ENCODE assay signal across 24 cellular contexts in genomic region chr5:147675168-147675567, GRCh38.
DNase-seq lines count a peak whose midpoint lies in the region; ATAC-seq, FAIRE-seq and TF ChIP-seq lines count a peak whose summit lies in the region.
"Had no signal": no experiment of that assay in that cellular context is flagged by ENCODE, and none has a peak within 500 bp of the region (broad histone marks: within the 10 kb centered on the region; RNA-seq: fewer than 3 reads in every experiment).

No MANE protein-coding gene starts in this region.

- TF ChIP-seq CTCF in SK-N-SH (IDR thresholded peaks at IDR 0.05) = no peak
- peak; percentile 45 for TF ChIP-seq CTCF in Loucy (conservative IDR thresholded peaks at IDR 0.05; ENCODE audit: low read length)
- peak; percentile 3 for TF ChIP-seq CTCF in bronchial epithelial cell (IDR thresholded peaks at IDR 0.05; ENCODE audit: insufficient read depth, low read length, severe bottlenecking)
- TF ChIP-seq CTCF in progenitor cell of endocrine pancreas (IDR thresholded peaks at IDR 0.05; ENCODE audit: unreplicated experiment) = peak; percentile 15
- TF ChIP-seq CTCF in esophagus muscularis mucosa (IDR thresholded peaks at IDR 0.05) = no peak

- no peaks in the 10 kb centered on the region; a peak in 2 of 4 replicates for H3K4me1 ChIP-seq in SK-N-SH (ENCODE audit: control insufficient read depth in 1 of 2, insufficient read depth in 2 of 2, low read depth in 1 of 2, low read length in 1 of 2)
- no peaks in the 10 kb centered on the region for H3K4me1 ChIP-seq in Loucy (ENCODE audit: insufficient read depth, low read length, poor library complexity, severe bottlenecking)
- no peaks in the 10 kb centered on the region for H3K4me1 ChIP-seq in esophagus muscularis mucosa
- H3K4me1 ChIP-seq: esophagus squamous epithelium, thyroid gland had no signal

- intact Hi-C loops in esophagus muscularis mucosa (cut with DNase I) = no loop called here

- no peaks in the 10 kb centered on the region for H3K9me3 Mint-ChIP-seq in progenitor cell of endocrine pancreas (ENCODE audit: low read depth)
- H3K9me3 Mint-ChIP-seq: activated naive CD4-positive, alpha-beta T cell treated with anti-CD3 and anti-CD28 coated beads for 36 hours; central memory CD8-positive, alpha-beta T cell; nephron progenitor cell had no signal

- FAIRE-seq in bronchial epithelial cell (lab: Jason Lieb, UNC) = no peak

- 87% methylated on average over 2 of the region's 2 CpGs for WGBS in SK-N-SH (ENCODE audit: low lambda C conversion rate)
- 95% methylated on average over 2 of the region's 2 CpGs for WGBS in esophagus muscularis mucosa

- H3K4me3 Mint-ChIP-seq in progenitor cell of endocrine pancreas (ENCODE audit: low read depth) = no peak overlapping the region
- H3K4me3 Mint-ChIP-seq: activated naive CD4-positive, alpha-beta T cell treated with anti-CD3 and anti-CD28 coated beads for 36 hours; CD14-positive monocyte; central memory CD8-positive, alpha-beta T cell; nephron progenitor cell had no signal

- H3K4me2 ChIP-seq in SK-N-SH (no peak overlapping the region), Loucy (ENCODE audit: low read depth, low read length, poor library complexity, severe bottlenecking) (no peak overlapping the region)

- TF ChIP-seq POLR2A in esophagus muscularis mucosa (IDR thresholded peaks at IDR 0.05; ENCODE audit: low read depth) = no peak

- POLR2A ChIA-PET in SK-N-SH (lab: Yijun Ruan, JAX) = interaction anchor here (0.6 kb wide), 1 partner anchor 1313 kb away, joined by 3 read pairs; no protein-coding TSS in a partner anchor

- H3K36me3 ChIP-seq in SK-N-SH (replicated peaks in 1 of 2; ENCODE audit: control insufficient read depth in 1 of 2, insufficient read depth in 2 of 2, low read length in 1 of 2) = peaks cover 0 to 5% of the 10 kb centered on the region in 2 experiments
- peaks cover 8% of the 10 kb centered on the region; the same call in 1 of the 2 replicates for H3K36me3 ChIP-seq in Loucy (ENCODE audit: insufficient read depth, low read length)
- H3K36me3 ChIP-seq in bronchial epithelial cell (ENCODE audit: control insufficient read depth, insufficient read depth, low read length) = no peaks in the 10 kb centered on the region
- no peaks in the 10 kb centered on the region for H3K36me3 ChIP-seq in esophagus muscularis mucosa
- H3K36me3 ChIP-seq: esophagus squamous epithelium, thyroid gland had no signal

- no peak overlapping the region for H3K9ac ChIP-seq in SK-N-SH
- no peak overlapping the region for H3K9ac ChIP-seq in Loucy (ENCODE audit: low read depth, low read length, poor library complexity, severe bottlenecking)

- H2AFZ ChIP-seq in SK-N-SH (ENCODE audit: low read depth) (no peak overlapping the region), Loucy (ENCODE audit: low read length) (no peak overlapping the region)

- H3K36me3 Mint-ChIP-seq in progenitor cell of endocrine pancreas (ENCODE audit: insufficient read depth) = peaks cover 1% of the 10 kb centered on the region
- H3K36me3 Mint-ChIP-seq: CD14-positive monocyte had no signal

- peak; percentile 34; the same call in 1 of the 2 replicates for TF ChIP-seq RAD21 in SK-N-SH (IDR thresholded peaks at IDR 0.05; ENCODE audit: low read length)

- H3K27ac ChIP-seq in SK-N-SH (ENCODE audit: low read depth in 2 of 2, low read length in 1 of 2) = no peak overlapping the region
- no peak overlapping the region for H3K27ac ChIP-seq in esophagus muscularis mucosa (replicated peaks in 1 of 4)
- H3K27ac ChIP-seq: esophagus squamous epithelium, thyroid gland had no signal

- H3K27ac Mint-ChIP-seq in progenitor cell of endocrine pancreas = no peak overlapping the region
- H3K27ac Mint-ChIP-seq: activated naive CD4-positive, alpha-beta T cell treated with anti-CD3 and anti-CD28 coated beads for 36 hours; CD14-positive monocyte; nephron progenitor cell had no signal

- no peak overlapping the region for H3K4me3 ChIP-seq in SK-N-SH (ENCODE audit: low read depth in 2 of 2, low read length in 1 of 2)
- H3K4me3 ChIP-seq in Loucy (ENCODE audit: low read length, poor library complexity, severe bottlenecking) = no peak overlapping the region
- no peak overlapping the region for H3K4me3 ChIP-seq in bronchial epithelial cell (ENCODE audit: low read depth, low read length)
- H3K4me3 ChIP-seq in esophagus muscularis mucosa = no peak overlapping the region
- H3K4me3 ChIP-seq: esophagus squamous epithelium, thyroid gland had no signal

- TF ChIP-seq EP300 in SK-N-SH (IDR thresholded peaks at IDR 0.05; ENCODE audit: borderline replicate concordance in 1 of 2, low read depth in 1 of 2, low read length in 1 of 2) = no peak
- TF ChIP-seq EP300 in esophagus muscularis mucosa (IDR thresholded peaks at IDR 0.05) = no peak

- no peaks in the 10 kb centered on the region for H3K9me3 ChIP-seq in SK-N-SH
- no peaks in the 10 kb centered on the region for H3K9me3 ChIP-seq in Loucy (ENCODE audit: insufficient read depth, low read depth, low read length)
- no peaks in the 10 kb centered on the region for H3K9me3 ChIP-seq in esophagus muscularis mucosa
- H3K9me3 ChIP-seq: esophagus squamous epithelium, thyroid gland had no signal

- no peak for ATAC-seq in SK-N-SH treated with all-trans-retinoic acid at 6 μM for 48 hours

- H4K20me1 ChIP-seq in SK-N-SH (ENCODE audit: insufficient read depth) (no peaks in the 10 kb centered on the region), Loucy (ENCODE audit: insufficient read depth, low read length, poor library complexity, severe bottlenecking) (no peaks in the 10 kb centered on the region)

- H3K27me3 ChIP-seq in SK-N-SH (ENCODE audit: insufficient read depth) (no peaks in the 10 kb centered on the region), Loucy (ENCODE audit: insufficient read depth, low read length, poor library complexity, severe bottlenecking) (no peaks in the 10 kb centered on the region), bronchial epithelial cell (ENCODE audit: control insufficient read depth, insufficient read depth, low read length) (no peaks in the 10 kb centered on the region), esophagus muscularis mucosa (no peaks in the 10 kb centered on the region)
- H3K27me3 ChIP-seq: thyroid gland had no signal

- no peak for DNase-seq in SK-N-SH
- DNase-seq in bronchial epithelial cell (ENCODE audit: low read depth) = peak; percentile 12
- no peak for DNase-seq in progenitor cell of endocrine pancreas (ENCODE audit: low spot score, unreplicated experiment)
- no peak for DNase-seq in esophagus muscularis mucosa (ENCODE audit: extremely low spot score)
- no peak for DNase-seq in DMS79 treated with DMSO at 0.1 percent for 48 hours (lab: John Stamatoyannopoulos, UW)
- DNase-seq in SHP77 treated with DMSO at 0.1 percent for 48 hours (lab: John Stamatoyannopoulos, UW) = no peak
- DNase-seq: ACHN; activated CD8-positive, alpha-beta memory T cell treated with anti-CD3 and anti-CD28 coated beads for 24 hours; activated naive CD4-positive, alpha-beta T cell treated with anti-CD3 and anti-CD28 coated beads for 36 hours; activated T-cell treated with anti-CD3 and anti-CD28 coated beads, Interleukin-2, amount 50 U/mL, for 48 hours; amygdala; effector CD4-positive, alpha-beta T cell; esophagus squamous epithelium; midbrain; MM.1S; NCI-H187; nephron progenitor cell; stimulated activated naive CD4-positive, alpha-beta T cell treated with Interleukin-2 at 50 U/mL for 16 hours; T1000; thyroid gland had no signal

- no peaks in the 10 kb centered on the region for H3F3A ChIP-seq in SK-N-SH (replicated peaks; ENCODE audit: insufficient read depth)
- no peaks in the 10 kb centered on the region for H3F3A ChIP-seq in Loucy (ENCODE audit: low read depth)

- no peaks in the 10 kb centered on the region for H3K79me2 ChIP-seq in SK-N-SH (ENCODE audit: insufficient read depth)
- H3K79me2 ChIP-seq in Loucy (ENCODE audit: insufficient read depth, low read length) = no peaks in the 10 kb centered on the region

- H3K4me1 Mint-ChIP-seq in progenitor cell of endocrine pancreas (ENCODE audit: low read depth) = no peaks in the 10 kb centered on the region
- H3K4me1 Mint-ChIP-seq: CD14-positive monocyte; central memory CD8-positive, alpha-beta T cell; nephron progenitor cell had no signal

- CTCF ChIA-PET in SK-N-SH (lab: Yijun Ruan, JAX) = interaction anchor here (1.0 to 1.5 kb wide), 6 partner anchors 9 to 147 kb away, joined by 3 to 4 read pairs (median 3); no protein-coding TSS in a partner anchor

- H3K27me3 Mint-ChIP-seq in progenitor cell of endocrine pancreas = peaks cover 4% of the 10 kb centered on the region
- H3K27me3 Mint-ChIP-seq: central memory CD8-positive, alpha-beta T cell had no signal

- H3K9me2 ChIP-seq in SK-N-SH (no peaks in the 10 kb centered on the region), Loucy (replicated peaks; ENCODE audit: low read depth, low read length) (no peaks in the 10 kb centered on the region)

TF ChIP-seq in SK-N-SH, 30 proteins besides CTCF, POLR2A, EP300 and RAD21 (continues in another document):
- TF ChIP-seq USF1 (IDR thresholded peaks at IDR 0.05; ENCODE audit: borderline replicate concordance, low read depth) = no peak

TF ChIP-seq in SK-N-SH treated with all-trans-retinoic acid at 6 μM for 48 hours, 23 proteins besides CTCF, POLR2A, EP300 and RAD21 (continues in another document):
- TF ChIP-seq PATZ1 (CRISPR knock-in tag; IDR thresholded peaks at IDR 0.05; ENCODE audit: borderline replicate concordance) = no peak
- no peak for TF ChIP-seq CREB5 (CRISPR knock-in tag; IDR thresholded peaks at IDR 0.05; ENCODE audit: low read depth)

Comparison
In these comparisons a context has a peak if more than half of its experiments do, and no peak if none do; other contexts are left out.
1. CTCF ChIP-seq: peak in Loucy (single experiment), bronchial epithelial cell (single experiment) and progenitor cell of endocrine pancreas (single experiment); none in SK-N-SH (single experiment) and esophagus muscularis mucosa (0 of 3).